Comparison of ENCODE assay signal across 8 cellular contexts in the genomic region with DNA sequence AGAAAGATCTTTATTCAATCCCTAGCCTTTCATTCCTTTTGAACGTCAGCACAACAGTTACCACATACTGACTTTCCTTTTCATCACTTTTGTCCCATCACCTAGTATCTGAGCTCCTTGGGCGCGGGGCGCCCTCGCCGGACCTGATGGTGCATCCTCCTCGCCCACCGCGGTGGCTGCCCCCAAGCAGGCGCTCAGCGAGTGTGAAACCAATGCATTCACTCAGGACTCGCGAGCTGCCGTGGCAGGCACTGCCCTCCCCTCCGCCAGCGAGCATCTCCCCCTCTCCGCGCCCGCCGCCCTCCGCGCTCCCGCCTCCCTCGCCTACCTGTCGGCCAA. TPM values are rescaled to one million over a fixed set of nuclear protein-coding genes. Genes with fewer than 3 reads are reported as not detected.
DNase-seq lines count a peak whose midpoint lies in the region; ATAC-seq, FAIRE-seq and TF ChIP-seq lines count a peak whose summit lies in the region.

No MANE protein-coding gene starts in this region.

- peak overlapping the region; percentile 88 for H3K4me2 ChIP-seq in A549

- peak overlapping the region; percentile 91 to 93 for H3K9ac ChIP-seq in stomach smooth muscle (ENCODE audit: low read length in 2 of 2)

- CTCF ChIA-PET in A549 (lab: Yijun Ruan, JAX) = interaction anchor here (0.6 to 2.9 kb wide), 20 partner anchors 10 to 826 kb away, joined by 3 to 11 read pairs (median 4); partner anchors contain the start of genes ACLY, JUP and P3H4

- TF ChIP-seq RAD21 in A549 (conservative IDR thresholded peaks at IDR 0.05 in 1 of 2, IDR thresholded peaks at IDR 0.05 in 1 of 2) = no peak

- H3K4me3 ChIP-seq in A549 (peak overlapping the region; percentile 89), RWPE2 (ENCODE audit: severe bottlenecking) (peak overlapping the region; percentile 83), left ventricle myocardium inferior (peak overlapping the region; percentile 97), stomach smooth muscle (ENCODE audit: low read length in 2 of 2) (peak overlapping the region; percentile 80 to 94)

- H3K36me3 ChIP-seq in RWPE2 (ENCODE audit: low read depth) = peaks cover 28% of the 10 kb centered on the region
- H3K36me3 ChIP-seq in left ventricle myocardium inferior = peaks cover 24% of the 10 kb centered on the region
- H3K36me3 ChIP-seq in stomach smooth muscle (ENCODE audit: control insufficient read depth in 2 of 2, insufficient read depth in 2 of 2, low read length in 2 of 2) = peaks cover 3 to 8% of the 10 kb centered on the region in 2 donors

- H3K27ac ChIP-seq in A549 (peak overlapping the region; percentile 92 to 94), RWPE2 (ENCODE audit: poor library complexity, severe bottlenecking) (peak overlapping the region; percentile 55), left ventricle myocardium inferior (replicated peaks) (peak overlapping the region; percentile 94), stomach smooth muscle (ENCODE audit: low read length) (peak overlapping the region; percentile 76)

- WGBS in A549 (ENCODE audit: missing lambda C conversion rate) = 2% methylated on average over 25 of the region's 25 CpGs

- H3K27me3 ChIP-seq in RWPE2 (ENCODE audit: insufficient read depth, poor library complexity, severe bottlenecking) = no peaks in the 10 kb centered on the region
- no peaks in the 10 kb centered on the region for H3K27me3 ChIP-seq in left ventricle myocardium inferior (ENCODE audit: low read depth)
- no peaks in the 10 kb centered on the region for H3K27me3 ChIP-seq in stomach smooth muscle (ENCODE audit: control insufficient read depth in 1 of 2, insufficient read depth in 2 of 2, low read length in 2 of 2)

- no peak for TF ChIP-seq POLR2A in A549 (IDR thresholded peaks at IDR 0.05; ENCODE audit: low read length)

- TF ChIP-seq CTCF in A549 (IDR thresholded peaks at IDR 0.05) (no peak), RWPE2 (IDR thresholded peaks at IDR 0.05; ENCODE audit: poor library complexity, severe bottlenecking) (no peak), left ventricle myocardium inferior (IDR thresholded peaks at IDR 0.05; ENCODE audit: borderline replicate concordance) (no peak)

- intact Hi-C loops in left ventricle myocardium inferior (cut with micrococcal nuclease) = no loop called here

- no peak for FAIRE-seq in A549 (lab: Jason Lieb, UNC)

- H3K9me3 ChIP-seq in A549 (no peaks in the 10 kb centered on the region), RWPE2 (ENCODE audit: severe bottlenecking) (no peaks in the 10 kb centered on the region), left ventricle myocardium inferior (replicated peaks) (no peaks in the 10 kb centered on the region), stomach smooth muscle (ENCODE audit: control insufficient read depth in 2 of 2, low read length in 2 of 2) (no peaks in the 10 kb centered on the region)

- H3K4me1 ChIP-seq in A549 = peaks cover 39% of the 10 kb centered on the region
- no peaks in the 10 kb centered on the region for H3K4me1 ChIP-seq in RWPE2 (ENCODE audit: insufficient read depth, poor library complexity, severe bottlenecking)
- peaks cover 62% of the 10 kb centered on the region for H3K4me1 ChIP-seq in left ventricle myocardium inferior
- peaks cover 18% of the 10 kb centered on the region for H3K4me1 ChIP-seq in stomach smooth muscle (ENCODE audit: control insufficient read depth, insufficient read depth, low read length)

- DNase-seq in A549 (ENCODE audit: low read depth in 1 of 2, low spot score in 1 of 2) (no peak), RWPE2 (ENCODE audit: low spot score) (no peak), left ventricle myocardium inferior (no peak), NOMO-1 treated with DMSO at 0.1 percent for 48 hours (lab: John Stamatoyannopoulos, UW; ENCODE audit: unreplicated experiment) (no peak)
- DNase-seq in effector CD8-positive, alpha-beta T cell (lab: John Stamatoyannopoulos, UW) = no peak
- no peak for DNase-seq in activated naive CD4-positive, alpha-beta T cell treated with Interleukin-2 at 50 U/mL for 16 hours

- TF ChIP-seq EP300 in A549 (IDR thresholded peaks at IDR 0.05) = no peak

- peak in 1 of 2 experiments; percentile 51; a peak in 2 of 6 replicates for ATAC-seq in A549
- ATAC-seq in GM21515 (IDR thresholded peaks at IDR 0.05; ENCODE audit: unreplicated experiment) = peak; percentile 19
- peak; percentile 42 for ATAC-seq in RWPE2 (ENCODE audit: low read depth)

- POLR2A ChIA-PET in A549 (lab: Yijun Ruan, JAX) = interaction anchor here (0.6 to 2.2 kb wide), 13 partner anchors 13 to 176 kb away, joined by 3 to 13 read pairs (median 4); partner anchors contain the start of genes ACLY, EIF1, FKBP10 and JUP

TF ChIP-seq in A549, 52 proteins besides CTCF, POLR2A, EP300 and RAD21:
- TF ChIP-seq HDAC2 (IDR thresholded peaks at IDR 0.05) (no peak), MAX (IDR thresholded peaks at IDR 0.05) (peak; percentile 40; the same call in 1 of the 2 replicates)

RNA-seq across cellular contexts. Expression of gene KLHL11, which starts 0.8 kb away (rescaled TPM):
- polyA plus RNA-seq in A549 (2011; rRNA removed) (12.7 and 13.7 TPM in 2 replicates), A549 (2017; fragmentation: RNase III; extraction: RNeasy Plus Mini Kit Qiagen cat#74134 plus additional on column Dnase treatment) (3.1 to 3.8 TPM (median 3.8 TPM) in 3 replicates)
- 3.3 and 4.2 TPM in 2 replicates for polyA plus RNA-seq in A549 (2012; cell fraction: cytosol; rRNA removed)
- polyA plus RNA-seq in A549 (2012; cell fraction: nucleus; rRNA removed) = 2.4 and 2.8 TPM in 2 replicates
- 36.7 and 42.0 TPM in 2 replicates for polyA minus RNA-seq in A549 (2011; rRNA and poly(A)+ RNA removed)
- 3.5 TPM for total RNA-seq in left ventricle myocardium inferior

RNA-seq across cellular contexts. Expression of gene KLHL10, which starts 26.8 kb away (rescaled TPM):
- polyA plus RNA-seq in A549 (2011; rRNA removed) = 0.13 and 0.19 TPM in 2 replicates
- 0.06 and 0.09 TPM in 2 replicates for polyA plus RNA-seq in A549 (2012; cell fraction: cytosol; rRNA removed)
- 0.05 and 0.08 TPM in 2 replicates for polyA plus RNA-seq in A549 (2012; cell fraction: nucleus; rRNA removed)
- polyA plus RNA-seq in A549 (2017; fragmentation: RNase III; extraction: RNeasy Plus Mini Kit Qiagen cat#74134 plus additional on column Dnase treatment) = 0.04 to 0.12 TPM (median 0.05 TPM) in 3 replicates
- polyA minus RNA-seq in A549 (2011; rRNA and poly(A)+ RNA removed) = 0.54 TPM in 1 of 2 replicates, not detected in the other
- not detected for total RNA-seq in left ventricle myocardium inferior

RNA-seq across cellular contexts. Expression of gene NT5C3B, which starts 28.4 kb away (rescaled TPM):
- polyA plus RNA-seq in A549 (2011; rRNA removed) = 167 and 171 TPM in 2 replicates
- 123 and 126 TPM in 2 replicates for polyA plus RNA-seq in A549 (2012; cell fraction: cytosol; rRNA removed)
- polyA plus RNA-seq in A549 (2012; cell fraction: nucleus; rRNA removed) = 81.6 and 83.4 TPM in 2 replicates
- 109 to 118 TPM (median 114 TPM) in 3 replicates for polyA plus RNA-seq in A549 (2017; fragmentation: RNase III; extraction: RNeasy Plus Mini Kit Qiagen cat#74134 plus additional on column Dnase treatment)
- 75.3 and 79.7 TPM in 2 replicates for polyA minus RNA-seq in A549 (2011; rRNA and poly(A)+ RNA removed)
- total RNA-seq in left ventricle myocardium inferior = 18.3 TPM

RNA-seq across cellular contexts. Expression of gene FKBP10, which starts 51.7 kb away (rescaled TPM):
- polyA plus RNA-seq in A549 (2011; rRNA removed) = 109 and 112 TPM in 2 replicates
- 159 and 188 TPM in 2 replicates for polyA plus RNA-seq in A549 (2012; cell fraction: cytosol; rRNA removed)
- polyA plus RNA-seq in A549 (2012; cell fraction: nucleus; rRNA removed) = 819 and 928 TPM in 2 replicates
- polyA plus RNA-seq in A549 (2017; fragmentation: RNase III; extraction: RNeasy Plus Mini Kit Qiagen cat#74134 plus additional on column Dnase treatment) = 109 to 121 TPM (median 119 TPM) in 3 replicates
- polyA minus RNA-seq in A549 (2011; rRNA and poly(A)+ RNA removed) = 95.2 and 115 TPM in 2 replicates
- 10.4 TPM for total RNA-seq in left ventricle myocardium inferior

RNA-seq across cellular contexts. Expression of gene P3H4, which starts 52.7 kb away (rescaled TPM):
- polyA plus RNA-seq in A549 (2011; rRNA removed) = 32.1 and 36.0 TPM in 2 replicates
- 61.6 and 63.9 TPM in 2 replicates for polyA plus RNA-seq in A549 (2012; cell fraction: cytosol; rRNA removed)
- polyA plus RNA-seq in A549 (2012; cell fraction: nucleus; rRNA removed) = 42.3 and 56.5 TPM in 2 replicates
- polyA plus RNA-seq in A549 (2017; fragmentation: RNase III; extraction: RNeasy Plus Mini Kit Qiagen cat#74134 plus additional on column Dnase treatment) = 41.6 to 62.1 TPM (median 52.8 TPM) in 3 replicates
- 24.5 and 24.7 TPM in 2 replicates for polyA minus RNA-seq in A549 (2011; rRNA and poly(A)+ RNA removed)
- 6.0 TPM for total RNA-seq in left ventricle myocardium inferior
